In genomic region chr14:104211242-104211641, GRCh38 we compare ENCODE assay signal across 20 cellular contexts.
DNase-seq lines count a peak whose midpoint lies in the region; ATAC-seq and TF ChIP-seq lines count a peak whose summit lies in the region.
"Had no signal": no experiment of that assay in that cellular context is flagged by ENCODE, and none has a peak within 500 bp of the region (broad histone marks: within the 10 kb centered on the region; RNA-seq: fewer than 3 reads in every experiment).

No MANE protein-coding gene starts in this region.

- H3K27ac Mint-ChIP-seq in glutamatergic neuron (ENCODE audit: unreplicated experiment): no peak overlapping the region
- H3K27ac Mint-ChIP-seq: CD8-positive, alpha-beta T cell; HFFc6 had no signal

- CTCF ChIA-PET in PC-3 (lab: Charles Lee): no interaction called here

- no peak for TF ChIP-seq POLR2A in spleen (IDR thresholded peaks at IDR 0.05)

- H3K4me1 ChIP-seq in right atrium auricular region: no peaks in the 10 kb centered on the region
- H3K4me1 ChIP-seq in BLaER1 treated with 17β-estradiol and CSF1 and Interleukin-3, amounts not matched to agents 10 nM and 100 nM: peaks cover 0 to 35% (median 25%) of the 10 kb centered on the region in 10 experiments; a peak in 15 of 20 replicates
- H3K4me1 ChIP-seq in spleen: no peaks in the 10 kb centered on the region
- no peaks in the 10 kb centered on the region for H3K4me1 ChIP-seq in PC-3 (ENCODE audit: insufficient read depth, low read length)
- H3K4me1 ChIP-seq: HAP-1 had no signal

- H3K27ac ChIP-seq in right atrium auricular region: no peak overlapping the region
- no peak overlapping the region for H3K27ac ChIP-seq in BLaER1 treated with 17β-estradiol and CSF1 and Interleukin-3, amounts not matched to agents 10 nM and 100 nM
- H3K27ac ChIP-seq in spleen: no peak overlapping the region
- no peak overlapping the region for H3K27ac ChIP-seq in PC-3 (ENCODE audit: low read length)
- H3K27ac ChIP-seq: 22Rv1, C4-2B, HL-60 had no signal

- H3K36me3 ChIP-seq in right atrium auricular region: no peaks in the 10 kb centered on the region
- H3K36me3 ChIP-seq in BLaER1 treated with 17β-estradiol and CSF1 and Interleukin-3, amounts not matched to agents 10 nM and 100 nM: no peaks in the 10 kb centered on the region
- H3K36me3 ChIP-seq in spleen: no peaks in the 10 kb centered on the region
- no peaks in the 10 kb centered on the region for H3K36me3 ChIP-seq in PC-3 (ENCODE audit: low read depth, low read length)
- H3K36me3 ChIP-seq: HAP-1 had no signal

- intact Hi-C loops in Right ventricle myocardium inferior (cut with DNase I) (no loop called here), spleen (cut with DNase I; ENCODE audit: low total_unique reads) (no loop called here), PC-3 (cut with micrococcal nuclease) (no loop called here)

- no peak overlapping the region for H3K9ac ChIP-seq in BLaER1 treated with 17β-estradiol and CSF1 and Interleukin-3, amounts not matched to agents 10 nM and 100 nM
- no peak overlapping the region for H3K9ac ChIP-seq in PC-3 (ENCODE audit: low read length)

- no peaks in the 10 kb centered on the region for H3K79me2 ChIP-seq in PC-3 (ENCODE audit: low read length)

- no peaks in the 10 kb centered on the region for H3K4me1 Mint-ChIP-seq in glutamatergic neuron (ENCODE audit: low read depth, unreplicated experiment)

- DNase-seq in Right ventricle myocardium inferior (ENCODE audit: missing footprints) (peak; percentile 18), right atrium auricular region (ENCODE audit: low spot score) (no peak), glutamatergic neuron (peak; percentile 47), spleen (peak; percentile 48), AG08396 (ENCODE audit: low spot score) (no peak), PC-3 (no peak), NCI-H2029 (lab: John Stamatoyannopoulos, UW) (no peak)
- DNase-seq: AML-193; CD8-positive, alpha-beta T cell; COR-L47; DMS153; DMS79 treated with DMSO at 0.1 percent for 48 hours; EL; GOT3; HFFc6 had no signal

- no peak overlapping the region for H2AFZ ChIP-seq in PC-3 (ENCODE audit: low read length)

- TF ChIP-seq CTCF in right atrium auricular region (IDR thresholded peaks at IDR 0.05) (no peak), glutamatergic neuron (IDR thresholded peaks at IDR 0.05; ENCODE audit: partially characterized antibody, unreplicated experiment) (no peak), spleen (IDR thresholded peaks at IDR 0.05 in 8 of 11, conservative IDR thresholded peaks at IDR 0.05 in 3 of 11) (no peak), PC-3 (conservative IDR thresholded peaks at IDR 0.05; ENCODE audit: low read depth, low read length) (no peak)

- no TSS peak for BruUV-seq in PC-3 (replicated peaks; lab: Mats Ljungman, UMichigan)

- H3K4me3 Mint-ChIP-seq in glutamatergic neuron (ENCODE audit: unreplicated experiment): no peak overlapping the region
- H3K4me3 Mint-ChIP-seq: CD8-positive, alpha-beta T cell; HFFc6 had no signal

- no peaks in the 10 kb centered on the region for H3K9me3 ChIP-seq in right atrium auricular region
- H3K9me3 ChIP-seq in BLaER1 treated with 17β-estradiol and CSF1 and Interleukin-3, amounts not matched to agents 10 nM and 100 nM (replicated peaks in 1 of 11): no peaks in the 10 kb centered on the region
- no peaks in the 10 kb centered on the region for H3K9me3 ChIP-seq in spleen
- H3K9me3 ChIP-seq in PC-3 (ENCODE audit: low read length): no peaks in the 10 kb centered on the region
- H3K9me3 ChIP-seq: HAP-1 had no signal

- peaks cover 15% of the 10 kb centered on the region for H3K27me3 Mint-ChIP-seq in glutamatergic neuron (ENCODE audit: unreplicated experiment)

- H3K9me2 ChIP-seq in PC-3 (replicated peaks; ENCODE audit: low read length): no peaks in the 10 kb centered on the region

- H3K9me3 Mint-ChIP-seq in glutamatergic neuron (ENCODE audit: unreplicated experiment): peaks cover 4% of the 10 kb centered on the region
- H3K9me3 Mint-ChIP-seq: CD8-positive, alpha-beta T cell had no signal

- no peaks in the 10 kb centered on the region for H3K36me3 Mint-ChIP-seq in glutamatergic neuron (ENCODE audit: unreplicated experiment)
- H3K36me3 Mint-ChIP-seq: CD8-positive, alpha-beta T cell had no signal

- ATAC-seq in Right ventricle myocardium inferior (no peak), PC-3 (no peak)
- ATAC-seq: CD8-positive, alpha-beta T cell had no signal

- H3F3A ChIP-seq in PC-3 (ENCODE audit: low read length, unreplicated experiment): no peaks in the 10 kb centered on the region

- 77 to 88% (median 80%) methylated on average over 13 of the region's 13 CpGs for WGBS in spleen, 5 donors

- H4K20me1 ChIP-seq in BLaER1 treated with 17β-estradiol and CSF1 and Interleukin-3, amounts not matched to agents 10 nM and 100 nM: no peaks in the 10 kb centered on the region; a peak in 2 of 22 replicates
- no peaks in the 10 kb centered on the region for H4K20me1 ChIP-seq in PC-3 (ENCODE audit: low read length)

- peak overlapping the region in 6 of 11 experiments; percentile 44 to 68 (median 56); a peak in 10 of 22 replicates for H3K4me2 ChIP-seq in BLaER1 treated with 17β-estradiol and CSF1 and Interleukin-3, amounts not matched to agents 10 nM and 100 nM
- no peak overlapping the region for H3K4me2 ChIP-seq in PC-3 (ENCODE audit: low read length)

- POLR2A ChIA-PET in PC-3 (lab: Charles Lee; ENCODE audit: unreplicated experiment): no interaction called here

- H3K27me3 ChIP-seq in right atrium auricular region (no peaks in the 10 kb centered on the region), spleen (replicated peaks in 1 of 7) (peaks cover 0 to 37% (median 0%) of the 10 kb centered on the region in 7 donors), PC-3 (ENCODE audit: low read length) (peaks cover 16% of the 10 kb centered on the region)
- H3K27me3 ChIP-seq in BLaER1 treated with 17β-estradiol and CSF1 and Interleukin-3, amounts not matched to agents 10 nM and 100 nM: no peaks in the 10 kb centered on the region

- H3K4me3 ChIP-seq in right atrium auricular region (no peak overlapping the region), spleen (no peak overlapping the region), PC-3 (ENCODE audit: low read length) (no peak overlapping the region)
- no peak overlapping the region for H3K4me3 ChIP-seq in BLaER1 treated with 17β-estradiol and CSF1 and Interleukin-3, amounts not matched to agents 10 nM and 100 nM
- H3K4me3 ChIP-seq: HAP-1 had no signal

Comparison
In these comparisons a context has a peak if more than half of its experiments do, and no peak if none do; other contexts are left out.
1. DNase-seq: peak in Right ventricle myocardium inferior (single experiment), glutamatergic neuron (single experiment) and spleen (single experiment); none in right atrium auricular region (single experiment), AG08396 (single experiment), PC-3 (single experiment) and NCI-H2029 (single experiment).